In the genomic region with DNA sequence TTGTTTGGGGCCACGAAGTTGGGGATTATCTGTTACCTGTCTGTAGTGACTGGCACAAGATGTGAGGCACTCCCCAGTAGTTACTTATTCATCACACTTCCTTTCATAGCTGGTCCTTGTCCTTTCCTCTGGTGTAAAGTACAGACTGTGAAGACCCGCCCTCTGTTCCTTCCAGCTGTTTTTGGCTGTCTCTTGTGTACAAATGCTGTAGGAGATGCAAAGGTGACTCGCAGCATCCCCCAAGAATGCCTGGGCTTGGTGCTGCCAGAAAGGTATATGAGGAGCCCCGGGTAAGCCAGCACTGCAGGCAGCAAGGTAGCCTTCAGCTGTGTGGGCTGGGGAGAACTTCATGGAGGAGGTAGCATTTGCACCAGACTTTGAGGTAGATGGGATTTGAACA, we compare ENCODE assay signal across 21 cellular contexts.
DNase-seq lines count a peak whose midpoint lies in the region; ATAC-seq and TF ChIP-seq lines count a peak whose summit lies in the region.
"Had no signal": no experiment of that assay in that cellular context is flagged by ENCODE, and none has a peak within 500 bp of the region (broad histone marks: within the 10 kb centered on the region; RNA-seq: fewer than 3 reads in every experiment).

No MANE protein-coding gene starts in this region.

- CTCF ChIA-PET in activated CD4-positive, alpha-beta T cell treated with anti-CD3 and anti-CD28 coated beads, Interleukin-2, amount 10 ng/mL, durations not matched to agents 7 days and 5 days (lab: Charles Lee), result no interaction called here
- CTCF ChIA-PET in PC-3 (lab: Charles Lee), result no interaction called here

- H3K79me2 ChIP-seq in PC-3 (ENCODE audit: low read length), result no peaks in the 10 kb centered on the region

- H3K9ac ChIP-seq in PC-3 (ENCODE audit: low read length), result no peak overlapping the region
- H3K9ac ChIP-seq: BLaER1 had no signal

- H3K27me3 Mint-ChIP-seq in activated CD4-positive, alpha-beta T cell treated with anti-CD3 and anti-CD28 coated beads, Interleukin-2, amount 10 ng/mL, durations not matched to agents 24 days and 14 days, result no peaks in the 10 kb centered on the region
- H3K27me3 Mint-ChIP-seq in activated CD4-positive, alpha-beta T cell treated with anti-CD3 and anti-CD28 coated beads, Interleukin-2, amount 10 ng/mL, durations not matched to agents 7 days and 5 days, result no peaks in the 10 kb centered on the region
- H3K27me3 Mint-ChIP-seq: IgD-negative memory B cell had no signal

- TF ChIP-seq CTCF in lung (IDR thresholded peaks at IDR 0.05; ENCODE audit: control extremely low read depth, extremely low read depth) (no peak), PC-3 (conservative IDR thresholded peaks at IDR 0.05; ENCODE audit: low read depth, low read length) (no peak)

- 88 to 97% methylated on average over 4 of the region's 4 CpGs for WGBS in lung, 2 donors

- no peaks in the 10 kb centered on the region for H3K9me2 ChIP-seq in PC-3 (replicated peaks; ENCODE audit: low read length)

- H4K20me1 ChIP-seq in PC-3 (ENCODE audit: low read length), result no peaks in the 10 kb centered on the region
- H4K20me1 ChIP-seq: BLaER1 had no signal

- intact Hi-C loops in activated CD4-positive, alpha-beta T cell treated with anti-CD3 and anti-CD28 coated beads, Interleukin-2, amount 10 ng/mL, durations not matched to agents 24 days and 14 days (cut with micrococcal nuclease), result no loop called here
- intact Hi-C loops in posterior vena cava (cut with DNase I), result no loop called here
- intact Hi-C loops in PC-3 (cut with micrococcal nuclease), result no loop called here

- no TSS peak for BruUV-seq in PC-3 (replicated peaks; lab: Mats Ljungman, UMichigan)

- no peak overlapping the region for H3K4me3 ChIP-seq in lung
- H3K4me3 ChIP-seq in PC-3 (ENCODE audit: low read length), result no peak overlapping the region
- H3K4me3 ChIP-seq: A549, BLaER1, GM12878, GM23338 had no signal

- H3K36me3 Mint-ChIP-seq in activated CD4-positive, alpha-beta T cell treated with anti-CD3 and anti-CD28 coated beads, Interleukin-2, amount 10 ng/mL, durations not matched to agents 24 days and 14 days (ENCODE audit: low read depth), result no peaks in the 10 kb centered on the region
- H3K36me3 Mint-ChIP-seq in activated CD4-positive, alpha-beta T cell treated with anti-CD3 and anti-CD28 coated beads, Interleukin-2, amount 10 ng/mL, durations not matched to agents 7 days and 5 days (ENCODE audit: low read depth), result peaks cover 6% of the 10 kb centered on the region

- H3K9me3 Mint-ChIP-seq in activated CD4-positive, alpha-beta T cell treated with anti-CD3 and anti-CD28 coated beads, Interleukin-2, amount 10 ng/mL, durations not matched to agents 24 days and 14 days, result peaks cover 16% of the 10 kb centered on the region
- H3K9me3 Mint-ChIP-seq in activated CD4-positive, alpha-beta T cell treated with anti-CD3 and anti-CD28 coated beads, Interleukin-2, amount 10 ng/mL, durations not matched to agents 7 days and 5 days, result peaks cover 22% of the 10 kb centered on the region

- no peak overlapping the region for H3K27ac Mint-ChIP-seq in activated CD4-positive, alpha-beta T cell treated with anti-CD3 and anti-CD28 coated beads, Interleukin-2, amount 10 ng/mL, durations not matched to agents 24 days and 14 days
- no peak overlapping the region for H3K27ac Mint-ChIP-seq in activated CD4-positive, alpha-beta T cell treated with anti-CD3 and anti-CD28 coated beads, Interleukin-2, amount 10 ng/mL, durations not matched to agents 7 days and 5 days
- H3K27ac Mint-ChIP-seq: CD8-positive, alpha-beta T cell; GM23338 had no signal

- POLR2A ChIA-PET in activated CD4-positive, alpha-beta T cell treated with anti-CD3 and anti-CD28 coated beads, Interleukin-2, amount 10 ng/mL, durations not matched to agents 7 days and 5 days (lab: Charles Lee), result no interaction called here
- POLR2A ChIA-PET in PC-3 (lab: Charles Lee; ENCODE audit: unreplicated experiment), result no interaction called here

- H3K4me1 ChIP-seq in lung (ENCODE audit: control insufficient read depth in 2 of 2, insufficient read depth in 2 of 2, low read length in 2 of 2), result peaks cover 0 to 1% of the 10 kb centered on the region in 2 donors
- H3K4me1 ChIP-seq in PC-3 (ENCODE audit: insufficient read depth, low read length), result no peaks in the 10 kb centered on the region
- H3K4me1 ChIP-seq: A549, BLaER1 had no signal

- H3K4me3 Mint-ChIP-seq in activated CD4-positive, alpha-beta T cell treated with anti-CD3 and anti-CD28 coated beads, Interleukin-2, amount 10 ng/mL, durations not matched to agents 24 days and 14 days, result no peak overlapping the region
- no peak overlapping the region for H3K4me3 Mint-ChIP-seq in activated CD4-positive, alpha-beta T cell treated with anti-CD3 and anti-CD28 coated beads, Interleukin-2, amount 10 ng/mL, durations not matched to agents 7 days and 5 days
- H3K4me3 Mint-ChIP-seq: CD8-positive, alpha-beta T cell; GM23338; H9 had no signal

- peaks cover 0 to 22% of the 10 kb centered on the region in 2 donors for H3K9me3 ChIP-seq in lung (ENCODE audit: control insufficient read depth in 2 of 2, insufficient read depth in 1 of 2, low read length in 1 of 2)
- H3K9me3 ChIP-seq in PC-3 (ENCODE audit: low read length), result no peaks in the 10 kb centered on the region
- H3K9me3 ChIP-seq: A549 had no signal

- H3K27me3 ChIP-seq in lung (ENCODE audit: control insufficient read depth, insufficient read depth) (no peaks in the 10 kb centered on the region), PC-3 (ENCODE audit: low read length) (no peaks in the 10 kb centered on the region)
- H3K27me3 ChIP-seq: BLaER1 had no signal

- no peak for ATAC-seq in lung (ENCODE audit: insufficient read depth, low FRiP score)
- ATAC-seq in GM18907 (IDR thresholded peaks at IDR 0.05; ENCODE audit: unreplicated experiment), result no peak
- no peak for ATAC-seq in GM18502 (IDR thresholded peaks at IDR 0.05; ENCODE audit: poor library complexity, unreplicated experiment)
- ATAC-seq in PC-3, result no peak
- ATAC-seq: A549; CD8-positive, alpha-beta T cell; GM12878; GM23338; HepG2 had no signal

- no peaks in the 10 kb centered on the region for H3F3A ChIP-seq in PC-3 (ENCODE audit: low read length, unreplicated experiment)

- no peaks in the 10 kb centered on the region for H3K4me1 Mint-ChIP-seq in activated CD4-positive, alpha-beta T cell treated with anti-CD3 and anti-CD28 coated beads, Interleukin-2, amount 10 ng/mL, durations not matched to agents 24 days and 14 days
- no peaks in the 10 kb centered on the region for H3K4me1 Mint-ChIP-seq in activated CD4-positive, alpha-beta T cell treated with anti-CD3 and anti-CD28 coated beads, Interleukin-2, amount 10 ng/mL, durations not matched to agents 7 days and 5 days

- H3K27ac ChIP-seq in lung (ENCODE audit: low read depth in 1 of 2, low read length in 1 of 2), result no peak overlapping the region
- H3K27ac ChIP-seq in PC-3 (ENCODE audit: low read length), result no peak overlapping the region
- H3K27ac ChIP-seq: 22Rv1, A549, BLaER1 had no signal

- no peak overlapping the region for H2AFZ ChIP-seq in PC-3 (ENCODE audit: low read length)
- H2AFZ ChIP-seq: GM23338 had no signal

- H3K4me2 ChIP-seq in PC-3 (ENCODE audit: low read length), result no peak overlapping the region
- H3K4me2 ChIP-seq: A549, BLaER1, GM23338 had no signal

- H3K36me3 ChIP-seq in lung (ENCODE audit: control insufficient read depth in 2 of 2, insufficient read depth in 2 of 2, low read length in 2 of 2) (peaks cover 0 to 5% of the 10 kb centered on the region in 2 donors), PC-3 (ENCODE audit: low read depth, low read length) (no peaks in the 10 kb centered on the region)

- peak; percentile 18 for DNase-seq in activated CD4-positive, alpha-beta T cell treated with anti-CD3 and anti-CD28 coated beads, Interleukin-2, amount 10 ng/mL, durations not matched to agents 24 days and 14 days
- DNase-seq in activated CD4-positive, alpha-beta T cell treated with anti-CD3 and anti-CD28 coated beads, Interleukin-2, amount 10 ng/mL, durations not matched to agents 7 days and 5 days, result no peak
- DNase-seq in lung (ENCODE audit: low spot score), result peak; percentile 21
- peak; percentile 48 for DNase-seq in posterior vena cava (ENCODE audit: low spot score)
- DNase-seq in PC-3, result no peak
- DNase-seq: Calu3; CD8-positive, alpha-beta T cell; DMS53; DND-41; EL; H9; KBM-7 had no signal

Comparison
In these comparisons a context has a peak if more than half of its experiments do, and no peak if none do; other contexts are left out.
1. DNase-seq: peak in activated CD4-positive, alpha-beta T cell treated with anti-CD3 and anti-CD28 coated beads, Interleukin-2, amount 10 ng/mL, durations not matched to agents 24 days and 14 days (single experiment), lung (single experiment) and posterior vena cava (single experiment); none in activated CD4-positive, alpha-beta T cell treated with anti-CD3 and anti-CD28 coated beads, Interleukin-2, amount 10 ng/mL, durations not matched to agents 7 days and 5 days (single experiment) and PC-3 (single experiment).